In genomic region chr13:29737061-29737460, GRCh38 we compare ENCODE assay signal across 19 cellular contexts.
"Had no signal": no experiment of that assay in that cellular context is flagged by ENCODE, and none has a peak within 500 bp of the region (broad histone marks: within the 10 kb centered on the region; RNA-seq: fewer than 3 reads in every experiment).

No MANE protein-coding gene starts in this region.

- DNase-seq: cerebellar nuclear complex; effector memory CD8-positive, alpha-beta T cell; foreskin melanocyte; heart left ventricle; left lung; lower lobe of right lung; occipital lobe; retina; stimulated activated CD4-positive, alpha-beta T cell treated with anti-CD3 and anti-CD28 coated beads, Interleukin-12 subunit alpha, Interleukin-12 subunit beta, amount 100 ng/mL, for 4 hours; stimulated activated naive CD4-positive, alpha-beta T cell; stomach had no signal

- H3K4me1 ChIP-seq: heart left ventricle, left lung, lower lobe of right lung, neural progenitor cell, parathyroid adenoma, prostate gland, stomach had no signal

- FAIRE-seq: colon, keratinocyte had no signal

- H2AFZ ChIP-seq: neural progenitor cell, parathyroid adenoma had no signal

- H3K4me3 ChIP-seq: heart left ventricle, left lung, lower lobe of right lung, neural progenitor cell, prostate gland, skin epidermis, stomach had no signal

- H3K27me3 ChIP-seq: neural progenitor cell had no signal

- H3K36me3 ChIP-seq: heart left ventricle, left lung, lower lobe of right lung, neural progenitor cell, prostate gland, stomach had no signal

- H3K27ac ChIP-seq: heart left ventricle, left lung, lower lobe of right lung, neural progenitor cell, parathyroid adenoma, prostate gland, skin epidermis, stomach had no signal

- H3K4me2 ChIP-seq: neural progenitor cell had no signal

- H3K79me2 ChIP-seq: parathyroid adenoma had no signal

- H3K9me3 ChIP-seq: heart left ventricle, left lung, lower lobe of right lung, prostate gland, stomach had no signal

- ATAC-seq: effector memory CD8-positive, alpha-beta T cell; heart left ventricle; left lung; lower lobe of right lung; natural killer cell treated with Interleukin-12 subunit alpha and Interleukin-12 subunit beta and Interleukin-15 and Interleukin-18, amount 100 ng/mL, for 72 hours; sciatic nerve had no signal

- H3K9ac ChIP-seq: neural progenitor cell, parathyroid adenoma had no signal
